8 cellular contexts compared by ENCODE assay signal in the genomic region with DNA sequence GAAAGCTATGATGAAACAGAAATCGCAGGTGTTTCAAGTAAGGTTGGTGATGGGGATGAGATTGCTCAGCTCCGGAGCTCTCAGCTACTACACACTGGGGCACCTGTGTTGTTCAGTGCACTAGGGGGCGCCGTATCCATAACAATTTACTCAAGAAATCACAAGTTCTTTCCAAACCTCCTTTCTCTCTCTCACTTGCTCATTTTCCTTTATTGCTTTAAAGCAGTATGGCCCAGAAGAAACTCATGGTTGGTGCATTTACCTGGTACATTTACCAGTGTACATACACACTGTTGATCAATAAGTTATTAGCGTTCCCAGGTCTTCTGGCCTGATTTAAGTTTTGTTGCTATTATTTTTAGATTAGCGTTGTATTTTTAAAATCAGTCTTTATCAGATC.
DNase-seq lines count a peak whose midpoint lies in the region; ATAC-seq and TF ChIP-seq lines count a peak whose summit lies in the region.

No MANE protein-coding gene starts in this region.

- no peaks in the 10 kb centered on the region for H4K20me1 ChIP-seq in osteoblast (ENCODE audit: insufficient read depth, low read length)

- H2AFZ ChIP-seq in osteoblast (ENCODE audit: low read length): no peak overlapping the region

- no peak for TF ChIP-seq EP300 in transverse colon (IDR thresholded peaks at IDR 0.05; ENCODE audit: low read depth)

- H3K79me2 ChIP-seq in osteoblast (ENCODE audit: insufficient read depth, low read length): no peaks in the 10 kb centered on the region

- H3K9me3 ChIP-seq in osteoblast (ENCODE audit: low read depth, low read length): no peaks in the 10 kb centered on the region
- H3K9me3 ChIP-seq in transverse colon: no peaks in the 10 kb centered on the region

- no peak for TF ChIP-seq POLR2A in transverse colon (IDR thresholded peaks at IDR 0.05)

- H3K4me1 ChIP-seq in foreskin keratinocyte: peaks cover 8% of the 10 kb centered on the region
- peaks cover 31% of the 10 kb centered on the region for H3K4me1 ChIP-seq in osteoblast (ENCODE audit: insufficient read depth, low read length)
- peaks cover 4 to 25% (median 8%) of the 10 kb centered on the region in 4 donors for H3K4me1 ChIP-seq in transverse colon

- no peak overlapping the region for H3K27ac ChIP-seq in foreskin keratinocyte
- H3K27ac ChIP-seq in osteoblast (ENCODE audit: low read depth, low read length): no peak overlapping the region
- no peak overlapping the region for H3K27ac ChIP-seq in transverse colon

- H3K4me2 ChIP-seq in osteoblast (ENCODE audit: insufficient read depth, low read length): no peak overlapping the region

- ATAC-seq in GM21529 (IDR thresholded peaks at IDR 0.05; ENCODE audit: unreplicated experiment): peak; percentile 87
- peak; percentile 69 for ATAC-seq in foreskin keratinocyte

- DNase-seq in Caki2 (ENCODE audit: low read depth): peak; percentile 40
- DNase-seq in M059J (ENCODE audit: low read depth): peak; percentile 81
- peak; percentile 55 to 73 for DNase-seq in SHP77 (lab: John Stamatoyannopoulos, UW)
- DNase-seq in activated T-helper 9 cell treated with anti-CD3 and anti-CD28 coated beads, Interleukin-2, amount 50 U/mL, for 16 hours (ENCODE audit: low read depth): peak; percentile 75
- peak; percentile 19 to 52 for DNase-seq in foreskin keratinocyte
- peak; percentile 45 for DNase-seq in osteoblast (ENCODE audit: insufficient read length, low spot score, missing footprints)
- DNase-seq in transverse colon: peak; percentile 87

- intact Hi-C loops in transverse colon (cut with DNase I; ENCODE audit: low total_unique reads): loop anchor here (5.0 to 10.0 kb wide), 2 partner anchors 232 to 345 kb away; partner anchors contain the start of gene TAB2

- H3K36me3 ChIP-seq in osteoblast (ENCODE audit: insufficient read depth, low read length): no peaks in the 10 kb centered on the region
- no peaks in the 10 kb centered on the region for H3K36me3 ChIP-seq in transverse colon

- H3K27me3 ChIP-seq in foreskin keratinocyte (peaks cover 6% of the 10 kb centered on the region), osteoblast (ENCODE audit: insufficient read depth, low read length) (peaks cover 3% of the 10 kb centered on the region), transverse colon (no peaks in the 10 kb centered on the region)

- 30 to 49% methylated on average over 4 to 6 of the region's 6 CpGs for WGBS in transverse colon (ENCODE audit: low coverage in 1 of 2), 2 donors

- no peak overlapping the region for H3K4me3 ChIP-seq in osteoblast (ENCODE audit: insufficient read depth, low read length)
- no peak overlapping the region for H3K4me3 ChIP-seq in transverse colon

- in situ Hi-C loops in Caki2 (cut with HindIII; ENCODE audit: low pct_unique_long_range_greater_than_20kb, low sequenced_read_pairs) (no loop called here), transverse colon (cut with MboI; ENCODE audit: low pct_ligation_motif_present in 1 of 4, low pct_unique_long_range_greater_than_20kb in 1 of 4, low sequenced_read_pairs in 3 of 4) (loop anchor here (5.0 to 25.0 kb wide), 6 partner anchors 48 to 430 kb away; no protein-coding TSS in a partner anchor)

- TF ChIP-seq CTCF in foreskin keratinocyte (conservative IDR thresholded peaks at IDR 0.05): peak; percentile 86
- TF ChIP-seq CTCF in osteoblast (IDR thresholded peaks at IDR 0.05; ENCODE audit: extremely low read depth, low read depth, low read length): peak; percentile 90
- peak; percentile 76 to 82 (median 80) for TF ChIP-seq CTCF in transverse colon (IDR thresholded peaks at IDR 0.05)

Comparison
In these comparisons a context has a peak if more than half of its experiments do, and no peak if none do; other contexts are left out.
1. DNase-seq: peak in every context shown above with its lines; median percentile 87 in transverse colon; 81 in M059J; 75 in activated T-helper 9 cell treated with anti-CD3 and anti-CD28 coated beads, Interleukin-2, amount 50 U/mL, for 16 hours; 64 in SHP77; 45 in osteoblast; 40 in Caki2; 36 in foreskin keratinocyte.